ENCODE assay signal across 8 cellular contexts in genomic region chr7:964401-965231, GRCh38. TPM values are rescaled to one million over a fixed set of nuclear protein-coding genes. Genes with fewer than 3 reads are reported as not detected.
DNase-seq lines count a peak whose midpoint lies in the region; ATAC-seq and TF ChIP-seq lines count a peak whose summit lies in the region.

No MANE protein-coding gene starts in this region.

- H3K4me3 ChIP-seq in muscle layer of duodenum (ENCODE audit: low read depth in 1 of 2, low read length in 2 of 2) (no peak overlapping the region), thyroid gland (replicated peaks in 1 of 3) (no peak overlapping the region)

- H3K36me3 ChIP-seq in muscle layer of duodenum (ENCODE audit: control insufficient read depth in 1 of 2, insufficient read depth in 2 of 2, low read length in 2 of 2) (peaks cover 25 to 26% of the 10 kb centered on the region in 2 donors), thyroid gland (peaks cover 15 to 30% of the 10 kb centered on the region in 2 donors)

- no peak for TF ChIP-seq CTCF in thyroid gland (IDR thresholded peaks at IDR 0.05)

- no peaks in the 10 kb centered on the region for H3K9me3 ChIP-seq in muscle layer of duodenum (ENCODE audit: control insufficient read depth in 1 of 2, low read length in 2 of 2)
- H3K9me3 ChIP-seq in thyroid gland = no peaks in the 10 kb centered on the region

- no peak for TF ChIP-seq POLR2A in thyroid gland (IDR thresholded peaks at IDR 0.05)

- 58 to 67% methylated on average over 17 to 26 of the region's 27 CpGs for WGBS in thyroid gland, 2 donors

- peak overlapping the region; percentile 31 for H3K27ac ChIP-seq in muscle layer of duodenum (ENCODE audit: low read length)
- H3K27ac ChIP-seq in thyroid gland = no peak overlapping the region

- H3K4me1 ChIP-seq in muscle layer of duodenum (ENCODE audit: control insufficient read depth in 1 of 2, insufficient read depth in 2 of 2, low read length in 2 of 2) (peaks cover 9 to 37% of the 10 kb centered on the region in 2 donors), thyroid gland (peaks cover 3 to 23% of the 10 kb centered on the region in 2 donors)

- intact Hi-C loops in thyroid gland (cut with DNase I) = no loop called here

- DNase-seq in DMS 273 (lab: John Stamatoyannopoulos, UW; ENCODE audit: unreplicated experiment) (peak; percentile 90), NCI-H1694 (lab: John Stamatoyannopoulos, UW) (peak; percentile 36), dermis microvascular lymphatic vessel endothelial cell (ENCODE audit: low read depth in 2 of 2) (peak; percentile 20 to 43), thyroid gland (no peak)
- no peak for DNase-seq in stimulated activated naive CD4-positive, alpha-beta T cell treated with Interleukin-2 at 50 U/mL for 16 hours (lab: John Stamatoyannopoulos, UW)
- DNase-seq in stimulated activated CD4-positive, alpha-beta T cell treated with anti-CD3 and anti-CD28 coated beads, Interleukin-4, amount 100 ng/mL, for 4 hours = no peak

- H3K27me3 ChIP-seq in muscle layer of duodenum (ENCODE audit: low read depth, low read length) (no peaks in the 10 kb centered on the region), thyroid gland (no peaks in the 10 kb centered on the region)

- ATAC-seq in HG03280 (IDR thresholded peaks at IDR 0.05; ENCODE audit: unreplicated experiment) = no peak

RNA-seq across cellular contexts. Expression of gene ADAP1, which starts 10.1 kb away (rescaled TPM):
- total RNA-seq in dermis microvascular lymphatic vessel endothelial cell (1.8 and 1.9 TPM in 2 replicates), thyroid gland (10 to 100 TPM; 11.7 to 29.9 (median 23.4) TPM)

RNA-seq across cellular contexts. Expression of gene COX19, which starts 10.7 kb away (rescaled TPM):
- 4.2 and 6.6 TPM in 2 replicates for total RNA-seq in dermis microvascular lymphatic vessel endothelial cell
- 10 to 100 TPM in 3 of 4 donors, 1 to 10 TPM in 1; 8.2 to 28.2 (median 17.8) TPM for total RNA-seq in thyroid gland

RNA-seq across cellular contexts. Expression of gene CYP2W1, which starts 18.4 kb away (rescaled TPM):
- not detected in 2 replicates for total RNA-seq in dermis microvascular lymphatic vessel endothelial cell
- not detected for total RNA-seq in thyroid gland

Comparison
In these comparisons a context has a peak if more than half of its experiments do, and no peak if none do; other contexts are left out.
1. DNase-seq: peak in DMS 273 (single experiment), NCI-H1694 (single experiment) and dermis microvascular lymphatic vessel endothelial cell (2 of 2); none in stimulated activated naive CD4-positive, alpha-beta T cell treated with Interleukin-2 at 50 U/mL for 16 hours (single experiment), thyroid gland (0 of 2) and stimulated activated CD4-positive, alpha-beta T cell treated with anti-CD3 and anti-CD28 coated beads, Interleukin-4, amount 100 ng/mL, for 4 hours (0 of 2).